In the genomic region with DNA sequence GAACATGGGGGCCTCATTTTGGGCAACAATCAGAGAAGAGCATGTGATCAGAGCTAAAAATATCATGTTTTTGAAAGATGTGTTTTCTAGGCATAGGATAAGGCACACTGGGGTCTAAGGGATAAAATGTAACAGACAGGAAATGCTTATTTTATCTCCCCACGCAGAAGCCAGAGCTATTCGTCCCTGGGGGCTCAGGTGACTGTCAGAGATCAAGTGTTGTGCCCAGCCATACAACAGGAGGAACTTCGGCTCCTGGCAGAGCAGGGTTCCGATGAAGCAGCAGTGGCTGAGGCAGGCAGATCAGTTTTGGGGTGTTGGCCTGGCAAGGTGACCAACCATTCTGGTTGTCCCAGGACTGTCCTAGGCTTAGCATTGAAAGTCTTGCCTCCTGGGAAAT, we compare ENCODE assay signal across 15 cellular contexts. TPM values are rescaled to one million over a fixed set of nuclear protein-coding genes. Genes with fewer than 3 reads are reported as not detected.
DNase-seq lines count a peak whose midpoint lies in the region; ATAC-seq, FAIRE-seq and TF ChIP-seq lines count a peak whose summit lies in the region.
"Had no signal": no experiment of that assay in that cellular context is flagged by ENCODE, and none has a peak within 500 bp of the region (broad histone marks: within the 10 kb centered on the region; RNA-seq: fewer than 3 reads in every experiment).

No MANE protein-coding gene starts in this region.

- H3K4me3 ChIP-seq in NB4 (ENCODE audit: low read depth, low read length): no peak overlapping the region
- no peak overlapping the region for H3K4me3 ChIP-seq in GM12878
- H3K4me3 ChIP-seq in esophagus squamous epithelium: no peak overlapping the region
- H3K4me3 ChIP-seq: A549, HAP-1 had no signal

- no peak for TF ChIP-seq RAD21 in GM12878 (IDR thresholded peaks at IDR 0.05; ENCODE audit: insufficient read depth, low read depth, low read length)

- POLR2A ChIA-PET in GM12878 (lab: Charles Lee): no interaction called here

- intact Hi-C loops in GM12878 (cut with micrococcal nuclease; ENCODE audit: unreplicated experiment) (no loop called here), esophagus squamous epithelium (cut with DNase I) (no loop called here)

- no peaks in the 10 kb centered on the region for H3K36me3 Mint-ChIP-seq in memory B cell
- H3K36me3 Mint-ChIP-seq: CD4-positive, CD25-positive, alpha-beta regulatory T cell had no signal

- TF ChIP-seq POLR2A in NB4 (IDR thresholded peaks at IDR 0.05; ENCODE audit: extremely low read depth, insufficient read length) (no peak), GM12878 (IDR thresholded peaks at IDR 0.05; ENCODE audit: low read depth, low read length) (no peak), esophagus squamous epithelium (IDR thresholded peaks at IDR 0.05) (no peak)

- no peak overlapping the region for H3K27ac Mint-ChIP-seq in memory B cell
- H3K27ac Mint-ChIP-seq: CD4-positive, CD25-positive, alpha-beta regulatory T cell; IgD-negative memory B cell had no signal

- TF ChIP-seq CTCF in NB4 (IDR thresholded peaks at IDR 0.05; ENCODE audit: low read depth, low read length) (no peak), GM12878 (IDR thresholded peaks at IDR 0.05 in 2 of 3, conservative IDR thresholded peaks at IDR 0.05 in 1 of 3; ENCODE audit: control insufficient read depth in 2 of 3, extremely low read depth in 1 of 3, insufficient read depth in 1 of 3, low read depth in 3 of 3, low read length in 3 of 3) (no peak), esophagus squamous epithelium (IDR thresholded peaks at IDR 0.05) (no peak)

- no peak overlapping the region for H3K4me3 Mint-ChIP-seq in memory B cell
- H3K4me3 Mint-ChIP-seq: CD4-positive, CD25-positive, alpha-beta regulatory T cell; IgD-negative memory B cell had no signal

- H3K27me3 Mint-ChIP-seq in memory B cell: peaks cover 2% of the 10 kb centered on the region

- H3K4me1 ChIP-seq in GM12878 (ENCODE audit: control insufficient read depth, insufficient read depth, low read length): no peaks in the 10 kb centered on the region
- H3K4me1 ChIP-seq in esophagus squamous epithelium: no peaks in the 10 kb centered on the region
- H3K4me1 ChIP-seq: A549, HAP-1 had no signal

- BruUV-seq in GM12878 (replicated peaks; lab: Mats Ljungman, UMichigan): no TSS peak

- SMC1A ChIA-PET in GM12878 (lab: Charles Lee; ENCODE audit: uncharacterized antibody, unreplicated experiment): interaction anchor here (1.3 to 2.3 kb wide), 2 partner anchors 8 to 82 kb away, joined by 3 to 11 read pairs; no protein-coding TSS in a partner anchor

- no peaks in the 10 kb centered on the region for H3K36me3 ChIP-seq in GM12878 (ENCODE audit: control insufficient read depth in 2 of 2, insufficient read depth in 2 of 2, low read length in 1 of 2)
- H3K36me3 ChIP-seq in esophagus squamous epithelium: no peaks in the 10 kb centered on the region
- H3K36me3 ChIP-seq: HAP-1 had no signal

- peaks cover 10% of the 10 kb centered on the region for H3K4me1 Mint-ChIP-seq in memory B cell
- H3K4me1 Mint-ChIP-seq: CD4-positive, CD25-positive, alpha-beta regulatory T cell had no signal

- H3K9me3 ChIP-seq in GM12878 (replicated peaks; ENCODE audit: control insufficient read depth, insufficient read depth, low read length) (no peaks in the 10 kb centered on the region), esophagus squamous epithelium (no peaks in the 10 kb centered on the region)
- H3K9me3 ChIP-seq: A549, HAP-1 had no signal

- H2AFZ ChIP-seq in GM12878 (ENCODE audit: control insufficient read depth, low read depth, low read length): no peak overlapping the region

- no peaks in the 10 kb centered on the region for H3K79me2 ChIP-seq in GM12878 (ENCODE audit: control insufficient read depth, insufficient read depth, low read length)

- no peak for TF ChIP-seq EP300 in GM12878 (IDR thresholded peaks at IDR 0.05; ENCODE audit: borderline replicate concordance in 1 of 2, control insufficient read depth in 1 of 2, low read depth in 2 of 2, low read length in 2 of 2)

- CTCF ChIA-PET in GM12878 (lab: Yijun Ruan, JAX): interaction anchor here (1.4 kb wide), 1 partner anchor 9 kb away, joined by 6 read pairs; no protein-coding TSS in a partner anchor

- H3K27ac ChIP-seq in GM12878 (ENCODE audit: control insufficient read depth, insufficient read depth) (no peak overlapping the region), esophagus squamous epithelium (no peak overlapping the region)
- H3K27ac ChIP-seq: A549 had no signal

- RAD21 ChIA-PET in GM12878 (lab: Charles Lee; ENCODE audit: unreplicated experiment): no interaction called here

- in situ Hi-C loops in GM12878 (cut with MboI): loop anchor here (10.0 kb wide), 1 partner anchor 724 kb away; no protein-coding TSS in a partner anchor

- no peaks in the 10 kb centered on the region for H4K20me1 ChIP-seq in GM12878 (ENCODE audit: control insufficient read depth, insufficient read depth)

- no peak overlapping the region for H3K9ac ChIP-seq in GM12878 (ENCODE audit: control insufficient read depth, insufficient read depth, low read length)

- WGBS in GM12878 (ENCODE audit: insufficient coverage, insufficient replicate concordance, low lambda C conversion rate, missing lambda C conversion rate): 29% methylated on average over 4 of the region's 4 CpGs
- 41 to 48% methylated on average over 3 to 4 of the region's 4 CpGs for WGBS in esophagus squamous epithelium, 2 donors

- DNase-seq in NB4 (ENCODE audit: low read depth) (peak; percentile 30), GM12878 (ENCODE audit: low read depth, low spot score) (no peak), memory B cell (ENCODE audit: low spot score in 2 of 2) (no peak), NOMO-1 treated with DMSO at 0.1 percent for 48 hours (lab: John Stamatoyannopoulos, UW; ENCODE audit: unreplicated experiment) (no peak), esophagus squamous epithelium (lab: John Stamatoyannopoulos, UW) (no peak)
- DNase-seq: Calu3; CD4-positive, CD25-positive, alpha-beta regulatory T cell; DMS 273 treated with DMSO at 0.1 percent for 48 hours; GOT3 had no signal

- peaks cover 9% of the 10 kb centered on the region for H3K9me3 Mint-ChIP-seq in memory B cell

- H3K27me3 ChIP-seq in GM12878 (replicated peaks in 1 of 2; ENCODE audit: control insufficient read depth in 2 of 2, insufficient read depth in 2 of 2, low read length in 1 of 2) (no peaks in the 10 kb centered on the region), esophagus squamous epithelium (no peaks in the 10 kb centered on the region)

- FAIRE-seq in GM12878 (lab: Jason Lieb, UNC): no peak
- FAIRE-seq: A549 had no signal

- no peak overlapping the region for H3K4me2 ChIP-seq in GM12878 (ENCODE audit: control insufficient read depth, insufficient read depth)
- H3K4me2 ChIP-seq: A549 had no signal

- no peak for ATAC-seq in GM12878
- ATAC-seq in memory B cell (ENCODE audit: low read depth): peak; percentile 51
- no peak for ATAC-seq in GM18502 (IDR thresholded peaks at IDR 0.05; ENCODE audit: poor library complexity, unreplicated experiment)
- ATAC-seq: A549 had no signal

TF ChIP-seq in GM12878, 131 proteins besides CTCF, POLR2A, EP300 and RAD21:
- TF ChIP-seq TBL1XR1 (IDR thresholded peaks at IDR 0.05; ENCODE audit: low read depth, low read length): no peak
- TF ChIP-seq, protein P1, sequence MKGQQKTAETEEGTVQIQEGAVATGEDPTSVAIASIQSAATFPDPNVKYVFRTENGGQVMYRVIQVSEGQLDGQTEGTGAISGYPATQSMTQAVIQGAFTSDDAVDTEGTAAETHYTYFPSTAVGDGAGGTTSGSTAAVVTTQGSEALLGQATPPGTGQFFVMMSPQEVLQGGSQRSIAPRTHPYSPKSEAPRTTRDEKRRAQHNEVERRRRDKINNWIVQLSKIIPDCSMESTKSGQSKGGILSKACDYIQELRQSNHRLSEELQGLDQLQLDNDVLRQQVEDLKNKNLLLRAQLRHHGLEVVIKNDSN (IDR thresholded peaks at IDR 0.05; ENCODE audit: borderline replicate concordance, extremely low read length, insufficient read depth, low read depth, low read length): peak; percentile 3

RNA-seq across cellular contexts. Expression of gene NPY, which starts 15.2 kb away (rescaled TPM):
- total RNA-seq in GM12878 (2013; cell fraction: nucleolus; rRNA removed): not detected in 2 replicates
- total RNA-seq in GM12878 (2014; rRNA removed) (not detected in 2 replicates), GM12878 (2014; rRNA removed; fragmentation: Illumina TruSeq; extraction: Trizol) (not detected in 2 replicates), GM12878 (2021) (not detected in 2 replicates), esophagus squamous epithelium (not detected)
- polyA plus RNA-seq in GM12878 (2011; ENCODE audit: low read depth): not detected
- polyA plus RNA-seq in GM12878 (2011; rRNA removed) (not detected in 2 replicates), GM12878 (2014; fragmentation: Illumina TruSeq; extraction: Trizol) (not detected in 2 replicates), GM12878 (2014; fragmentation: Nextera tagmentation; extraction: Ambion mirVana) (not detected), GM12878 (2014; rRNA removed) (not detected in 2 replicates), GM12878 (2016; fragmentation: Nextera tagmentation; extraction: Ambion mirVana) (not detected)
- polyA plus RNA-seq in GM12878 (2011; cell fraction: cytosol; rRNA removed): not detected in 2 replicates
- polyA plus RNA-seq in GM12878 (2011; cell fraction: nucleus; rRNA removed): not detected in 2 replicates
- polyA plus RNA-seq in GM12878 (2012): not detected in 2 replicates
- polyA minus RNA-seq in GM12878 (2011; rRNA and poly(A)+ RNA removed): not detected in 2 replicates
- not detected in 2 replicates for polyA minus RNA-seq in GM12878 (2011; cell fraction: cytosol; rRNA and poly(A)+ RNA removed)
- not detected in 2 replicates for polyA minus RNA-seq in GM12878 (2011; cell fraction: nucleus; rRNA and poly(A)+ RNA removed)
- total RNA-seq: Calu3; CD4-positive, CD25-positive, alpha-beta regulatory T cell; HT1080 had no signal
- polyA plus RNA-seq: A549; BJ; CD4-positive, CD25-positive, alpha-beta regulatory T cell had no signal
